In genomic region chr4:78953231-78953630, GRCh38 we compare ENCODE assay signal across 26 cellular contexts.
"Had no signal": no experiment of that assay in that cellular context is flagged by ENCODE, and none has a peak within 500 bp of the region (broad histone marks: within the 10 kb centered on the region; RNA-seq: fewer than 3 reads in every experiment).

No MANE protein-coding gene starts in this region.

- H3K27ac ChIP-seq: ascending aorta, breast epithelium, cardiac muscle cell, colonic mucosa, epithelial cell of prostate, WERI-Rb-1 had no signal

- H3K27me3 ChIP-seq: ascending aorta, breast epithelium, cardiac muscle cell, colonic mucosa had no signal

- H3K9me3 ChIP-seq: ascending aorta, breast epithelium, colonic mucosa had no signal

- ATAC-seq: activated CD4-positive, CD25-positive, alpha-beta regulatory T cell treated with anti-CD3 and anti-CD28 coated beads, Interleukin-2, amount 50 U/mL, for 24 hours; activated CD8-positive, alpha-beta T cell treated with anti-CD3 and anti-CD28 coated beads for 36 hours; activated naive CD4-positive, alpha-beta T cell treated with anti-CD3 and anti-CD28 coated beads, Interleukin-2, amount 50 U/mL, for 72 hours had no signal

- H3K4me1 ChIP-seq: ascending aorta, breast epithelium, colonic mucosa had no signal

- DNase-seq: activated B cell treated with CpG ODN at 0.5 μM for 24 hours; activated CD4-positive, alpha-beta T cell treated with anti-CD3 and anti-CD28 coated beads for 48 hours; activated CD4-positive, alpha-beta T cell treated with anti-CD3 and anti-CD28 coated beads, Interleukin-2, amount 50 U/mL, for 1 hour; activated CD4-positive, alpha-beta T cell treated with anti-CD3 and anti-CD28 coated beads, Interleukin-2, amount 50 U/mL, for 48 hours; activated CD8-positive, alpha-beta memory T cell treated with anti-CD3 and anti-CD28 coated beads for 24 hours; activated CD8-positive, alpha-beta T cell treated with anti-CD3 and anti-CD28 coated beads for 36 hours; activated effector memory CD4-positive, alpha-beta T cell treated with anti-CD3 and anti-CD28 coated beads, Interleukin-2, amount 50 U/mL, for 16 hours; activated naive CD4-positive, alpha-beta T cell treated with anti-CD3 and anti-CD28 coated beads, Interleukin-2, amount 10 ng/mL, durations not matched to agents 7 days and 5 days; activated naive CD8-positive, alpha-beta T cell treated with anti-CD3 and anti-CD28 coated beads, Interleukin-2, amount 10 ng/mL, durations not matched to agents 7 days and 5 days; activated T-cell treated with anti-CD3 and anti-CD28 coated beads, Interleukin-2, amount 50 U/mL, for 1 hour; activated T-cell treated with anti-CD3 and anti-CD28 coated beads, Interleukin-2, amount 50 U/mL, for 48 hours; central memory CD4-positive, alpha-beta T cell; cerebellar nuclear complex; colonic mucosa; effector CD8-positive, alpha-beta T cell; foreskin fibroblast; T-helper 1 cell; T-helper 17 cell; T1000; WERI-Rb-1 had no signal

- H3K4me3 ChIP-seq: ascending aorta, breast epithelium, cardiac muscle cell, colonic mucosa had no signal

- H3K36me3 ChIP-seq: ascending aorta, breast epithelium, cardiac muscle cell, colonic mucosa, WERI-Rb-1 had no signal
